In the genomic region with DNA sequence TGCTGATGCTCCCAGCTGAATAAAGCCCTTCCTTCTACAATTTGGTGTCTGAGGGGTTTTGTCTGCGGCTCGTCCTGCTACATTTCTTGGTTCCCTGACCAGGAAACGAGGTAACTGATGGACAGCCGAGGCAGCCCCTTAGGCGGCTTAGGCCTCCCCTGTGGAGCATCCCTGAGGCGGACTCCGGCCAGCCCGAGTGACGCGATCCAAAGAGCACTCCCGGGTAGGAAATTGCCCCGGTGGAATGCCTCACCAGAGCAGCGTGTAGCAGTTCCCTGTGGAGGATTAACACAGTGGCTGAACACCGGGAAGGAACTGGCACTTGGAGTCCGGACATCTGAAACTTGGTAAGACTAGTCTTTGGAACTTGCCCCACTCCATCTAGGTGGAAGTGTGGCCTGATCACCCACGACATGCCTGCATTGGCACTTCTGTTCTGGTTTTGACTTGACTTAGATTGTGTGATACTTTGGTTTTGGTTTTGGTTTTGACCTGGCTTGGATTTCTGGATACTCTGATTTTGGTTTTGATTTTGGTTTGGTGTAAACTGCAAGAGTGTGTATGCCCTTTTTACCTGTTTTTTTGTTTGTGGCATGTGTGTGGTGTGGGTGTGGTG, we compare ENCODE assay signal across 13 cellular contexts. TPM values are rescaled to one million over a fixed set of nuclear protein-coding genes. Genes with fewer than 3 reads are reported as not detected.
DNase-seq lines count a peak whose midpoint lies in the region; ATAC-seq, FAIRE-seq and TF ChIP-seq lines count a peak whose summit lies in the region.
"Not testable (repeated sequence)": the region's sequence is repeated elsewhere in the genome, so short reads cannot be mapped to it uniquely, and the experiment has no call there.
"Had no signal": no experiment of that assay in that cellular context is flagged by ENCODE, and none has a peak within 500 bp of the region (broad histone marks: within the 10 kb centered on the region; RNA-seq: fewer than 3 reads in every experiment).

A gene with protein sequence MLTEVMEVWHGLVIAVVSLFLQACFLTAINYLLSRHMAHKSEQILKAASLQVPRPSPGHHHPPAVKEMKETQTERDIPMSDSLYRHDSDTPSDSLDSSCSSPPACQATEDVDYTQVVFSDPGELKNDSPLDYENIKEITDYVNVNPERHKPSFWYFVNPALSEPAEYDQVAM (plus strand): TSS at position 255 of the 616 bp plus-strand sequence. CDS start 44,656 bp downstream, outside the sequence.

- not testable (repeated sequence) for H3K36me3 Mint-ChIP-seq in CD14-positive monocyte; activated CD4-positive, alpha-beta memory T cell treated with anti-CD3 and anti-CD28 coated beads for 36 hours; activated naive CD8-positive, alpha-beta T cell treated with anti-CD3 and anti-CD28 coated beads, Interleukin-2, amount 50 U/mL, for 24 hours (ENCODE audit: low read depth); immature natural killer cell; stimulated activated effector memory CD8-positive, alpha-beta T cell treated with anti-CD3 and anti-CD28 coated beads, Interleukin-12 subunit alpha, Interleukin-12 subunit beta, amount 100 ng/mL, for 72 hours

- H3K36me3 ChIP-seq in mucosa of descending colon (ENCODE audit: low read depth) = not testable (repeated sequence)

- H3K9me3 ChIP-seq in mucosa of descending colon = not testable (repeated sequence)

- not testable (repeated sequence) for H3K4me1 ChIP-seq in mucosa of descending colon (ENCODE audit: low read depth)

- DNase-seq in CD14-positive monocyte (ENCODE audit: low spot score); activated naive CD8-positive, alpha-beta T cell treated with anti-CD3 and anti-CD28 coated beads, Interleukin-2, amount 50 U/mL, for 24 hours; stimulated activated effector memory CD8-positive, alpha-beta T cell treated with anti-CD3 and anti-CD28 coated beads, Interleukin-12 subunit alpha, Interleukin-12 subunit beta, amount 100 ng/mL, for 72 hours (ENCODE audit: low spot score in 2 of 2): not testable (repeated sequence)
- DNase-seq in RCC 7860 (ENCODE audit: low spot score) (peak; percentile 78), immature natural killer cell (peak in 2 of 3 donors; percentile 7 to 11), mucosa of descending colon (peak in 2 of 3 donors; percentile 24 to 66)
- DNase-seq in activated CD4-positive, alpha-beta memory T cell treated with anti-CD3 and anti-CD28 coated beads for 36 hours = peak; percentile 48

- POLR2A ChIA-PET in activated CD4-positive, alpha-beta memory T cell treated with anti-CD3 and anti-CD28 coated beads for 36 hours (lab: Charles Lee) = not testable (repeated sequence)

- H3K27ac Mint-ChIP-seq in CD14-positive monocyte = peak within 1 kb of the TSS; percentile 6 to 92 (median 69)
- H3K27ac Mint-ChIP-seq in activated CD4-positive, alpha-beta memory T cell treated with anti-CD3 and anti-CD28 coated beads for 36 hours = peak within 1 kb of the TSS; percentile 0
- peak within 1 kb of the TSS; percentile 82 for H3K27ac Mint-ChIP-seq in activated naive CD8-positive, alpha-beta T cell treated with anti-CD3 and anti-CD28 coated beads, Interleukin-2, amount 50 U/mL, for 24 hours
- H3K27ac Mint-ChIP-seq in immature natural killer cell = not testable (repeated sequence)
- H3K27ac Mint-ChIP-seq in stimulated activated effector memory CD8-positive, alpha-beta T cell treated with anti-CD3 and anti-CD28 coated beads, Interleukin-12 subunit alpha, Interleukin-12 subunit beta, amount 100 ng/mL, for 72 hours = peak within 1 kb of the TSS; percentile 54

- not testable (repeated sequence) for H3K9me3 Mint-ChIP-seq in CD14-positive monocyte; activated CD4-positive, alpha-beta memory T cell treated with anti-CD3 and anti-CD28 coated beads for 36 hours; activated naive CD8-positive, alpha-beta T cell treated with anti-CD3 and anti-CD28 coated beads, Interleukin-2, amount 50 U/mL, for 24 hours; immature natural killer cell; stimulated activated effector memory CD8-positive, alpha-beta T cell treated with anti-CD3 and anti-CD28 coated beads, Interleukin-12 subunit alpha, Interleukin-12 subunit beta, amount 100 ng/mL, for 72 hours

- intact Hi-C loops in CD14-positive monocyte (cut with micrococcal nuclease) = loop anchor here in 1 of 2 donors (5.0 kb wide), 1 partner anchor 41 kb away; no protein-coding TSS in a partner anchor
- intact Hi-C loops in activated CD4-positive, alpha-beta memory T cell treated with anti-CD3 and anti-CD28 coated beads for 36 hours (cut with micrococcal nuclease); mucosa of descending colon (cut with DNase I, micrococcal nuclease): not testable (repeated sequence)

- not testable (repeated sequence) for ATAC-seq in activated naive CD8-positive, alpha-beta T cell treated with anti-CD3 and anti-CD28 coated beads, Interleukin-2, amount 50 U/mL, for 24 hours
- ATAC-seq in mucosa of descending colon = peak; percentile 6
- peak; percentile 63 for ATAC-seq in stimulated activated effector memory CD8-positive, alpha-beta T cell treated with anti-CD3 and anti-CD28 coated beads, Interleukin-12 subunit alpha, Interleukin-12 subunit beta, amount 100 ng/mL, for 72 hours

- CTCF ChIA-PET in activated CD4-positive, alpha-beta memory T cell treated with anti-CD3 and anti-CD28 coated beads for 36 hours (lab: Charles Lee) = not testable (repeated sequence)

- peaks cover 54% of the 10 kb centered on the region for H3K4me1 Mint-ChIP-seq in CD14-positive monocyte
- peaks cover 37% of the 10 kb centered on the region for H3K4me1 Mint-ChIP-seq in activated CD4-positive, alpha-beta memory T cell treated with anti-CD3 and anti-CD28 coated beads for 36 hours (ENCODE audit: low read depth)
- H3K4me1 Mint-ChIP-seq in activated naive CD8-positive, alpha-beta T cell treated with anti-CD3 and anti-CD28 coated beads, Interleukin-2, amount 50 U/mL, for 24 hours = peaks cover 52% of the 10 kb centered on the region
- not testable (repeated sequence) for H3K4me1 Mint-ChIP-seq in immature natural killer cell
- peaks cover 23% of the 10 kb centered on the region for H3K4me1 Mint-ChIP-seq in stimulated activated effector memory CD8-positive, alpha-beta T cell treated with anti-CD3 and anti-CD28 coated beads, Interleukin-12 subunit alpha, Interleukin-12 subunit beta, amount 100 ng/mL, for 72 hours

- H3K27me3 Mint-ChIP-seq in CD14-positive monocyte (ENCODE audit: low read depth in 3 of 3); activated CD4-positive, alpha-beta memory T cell treated with anti-CD3 and anti-CD28 coated beads for 36 hours; activated naive CD8-positive, alpha-beta T cell treated with anti-CD3 and anti-CD28 coated beads, Interleukin-2, amount 50 U/mL, for 24 hours; immature natural killer cell (ENCODE audit: low read depth in 3 of 3): not testable (repeated sequence)

- peak within 1 kb of the TSS in 1 of 2 donors; percentile 17 for H3K4me3 Mint-ChIP-seq in CD14-positive monocyte
- not testable (repeated sequence) for H3K4me3 Mint-ChIP-seq in activated CD4-positive, alpha-beta memory T cell treated with anti-CD3 and anti-CD28 coated beads for 36 hours; immature natural killer cell
- peak within 1 kb of the TSS; percentile 29 for H3K4me3 Mint-ChIP-seq in activated naive CD8-positive, alpha-beta T cell treated with anti-CD3 and anti-CD28 coated beads, Interleukin-2, amount 50 U/mL, for 24 hours
- peak within 1 kb of the TSS; percentile 30 for H3K4me3 Mint-ChIP-seq in stimulated activated effector memory CD8-positive, alpha-beta T cell treated with anti-CD3 and anti-CD28 coated beads, Interleukin-12 subunit alpha, Interleukin-12 subunit beta, amount 100 ng/mL, for 72 hours

- FAIRE-seq in RCC 7860 (lab: Jason Lieb, UNC) = not testable (repeated sequence)

- TF ChIP-seq CTCF in CD14-positive monocyte (IDR thresholded peaks at IDR 0.05); mucosa of descending colon (IDR thresholded peaks at IDR 0.05): not testable (repeated sequence)

- H3K4me3 ChIP-seq in mucosa of descending colon = not testable (repeated sequence)

- peak; percentile 31 for TF ChIP-seq POLR2A in GM19099 (IDR thresholded peaks at IDR 0.05; ENCODE audit: extremely low read depth, insufficient read length, low read depth)

RNA-seq across cellular contexts. Expression of the gene that starts here (rescaled TPM):
- polyA plus RNA-seq in CD14-positive monocyte = not detected
- not detected for total RNA-seq in activated CD4-positive, alpha-beta memory T cell treated with anti-CD3 and anti-CD28 coated beads for 36 hours
- 1 to 10 TPM in 1 of 3 donors, not detected in 2; 1.0 TPM for polyA plus RNA-seq in immature natural killer cell
- total RNA-seq in mucosa of descending colon = 1 to 10 TPM in 2 of 3 donors, under 1 TPM in 1; 0.38 to 4.8 (median 3.9) TPM
- total RNA-seq: activated T-cell treated with anti-CD3 and anti-CD28 coated beads, Interleukin-2, amount 50 U/mL, for 4 hours; adrenal gland; H9; PC-3 had no signal
- polyA plus RNA-seq: neural cell had no signal

Comparison
In these comparisons a context has a peak if more than half of its experiments do, and no peak if none do; other contexts are left out.
1. Peak in DNase-seq in activated CD4-positive, alpha-beta memory T cell treated with anti-CD3 and anti-CD28 coated beads for 36 hours; RNA of the gene not detected or under 1 TPM.